Comparison of ENCODE assay signal across 16 cellular contexts in the genomic region with DNA sequence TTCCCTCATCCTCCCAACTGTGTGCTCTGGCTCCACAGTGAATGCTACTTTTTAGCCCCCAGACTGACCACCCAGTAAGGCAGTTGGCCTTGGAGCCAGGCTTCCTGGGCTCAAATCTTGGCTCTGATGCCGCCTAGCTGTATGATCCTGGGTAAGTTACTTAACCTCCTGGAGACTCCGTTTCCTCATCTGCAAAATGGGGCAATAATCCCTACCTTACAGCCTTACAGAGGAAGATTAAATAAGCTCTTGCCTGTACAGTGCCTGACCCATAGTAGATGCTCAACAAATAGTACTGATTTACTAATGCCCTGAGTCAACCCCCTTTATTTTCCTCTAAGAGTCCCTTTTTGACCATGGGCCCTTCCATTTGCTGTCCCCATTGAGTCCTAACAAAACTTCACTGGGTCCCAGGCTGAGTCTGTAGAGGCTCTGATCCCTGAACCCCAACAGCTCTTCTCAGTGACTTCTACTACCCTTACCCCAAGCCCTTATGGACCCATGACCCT. TPM values are rescaled to one million over a fixed set of nuclear protein-coding genes. Genes with fewer than 3 reads are reported as not detected.
DNase-seq lines count a peak whose midpoint lies in the region; ATAC-seq and TF ChIP-seq lines count a peak whose summit lies in the region.
"Had no signal": no experiment of that assay in that cellular context is flagged by ENCODE, and none has a peak within 500 bp of the region (broad histone marks: within the 10 kb centered on the region; RNA-seq: fewer than 3 reads in every experiment).

No MANE protein-coding gene starts in this region.

- no peak overlapping the region for H3K4me3 Mint-ChIP-seq in activated T-helper 17 cell treated with anti-CD3 and anti-CD28 coated beads, Interleukin-2, amount 50 U/mL, for 72 hours
- H3K4me3 Mint-ChIP-seq: activated naive CD8-positive, alpha-beta T cell treated with anti-CD3 and anti-CD28 coated beads, Interleukin-2, amount 10 ng/mL, durations not matched to agents 7 days and 5 days; CD14-positive monocyte; T-helper 1 cell treated with Interleukin-12 subunit alpha and Interleukin-12 subunit beta and Interleukin-4 antibody, amounts not matched to agents 30 μg/mL and 1 μg/mL, for 36 hours had no signal

- DNase-seq in smooth muscle cell (lab: John Stamatoyannopoulos, UW; ENCODE audit: unreplicated experiment) (no peak), nucleus accumbens (lab: John Stamatoyannopoulos, UW) (no peak), sigmoid colon (no peak)
- DNase-seq in activated T-cell treated with anti-CD3 and anti-CD28 coated beads, Interleukin-2, amount 50 U/mL, for 1 hour: no peak
- DNase-seq: activated CD4-positive, alpha-beta T cell treated with anti-CD3 and anti-CD28 coated beads for 48 hours; activated naive CD8-positive, alpha-beta T cell treated with anti-CD3 and anti-CD28 coated beads, Interleukin-2, amount 10 ng/mL, durations not matched to agents 7 days and 5 days; activated T-cell treated with anti-CD3 and anti-CD28 coated beads for 4 hours; cortex of kidney; KG1; stimulated activated CD4-positive, alpha-beta T cell treated with anti-CD3 and anti-CD28 coated beads, Interleukin-2, amount 100 ng/mL, for 24 hours had no signal

- peaks cover 24% of the 10 kb centered on the region for H3F3A ChIP-seq in smooth muscle cell (ENCODE audit: low read depth)

- H3K4me2 ChIP-seq in smooth muscle cell: peak overlapping the region; percentile 80

- TF ChIP-seq CTCF in smooth muscle cell (IDR thresholded peaks at IDR 0.05; ENCODE audit: borderline replicate concordance, insufficient read depth, poor library complexity, severe bottlenecking) (no peak), sigmoid colon (IDR thresholded peaks at IDR 0.05) (no peak)

- H3K9me3 ChIP-seq in HUES48 (ENCODE audit: control insufficient read depth, insufficient read depth, low read length): no peaks in the 10 kb centered on the region
- no peaks in the 10 kb centered on the region for H3K9me3 ChIP-seq in iPS-18a (ENCODE audit: control insufficient read depth, low read depth, low read length)
- H3K9me3 ChIP-seq in smooth muscle cell (replicated peaks; ENCODE audit: low read depth): no peaks in the 10 kb centered on the region
- no peaks in the 10 kb centered on the region for H3K9me3 ChIP-seq in sigmoid colon

- no peak for TF ChIP-seq EP300 in sigmoid colon (IDR thresholded peaks at IDR 0.05)

- H3K4me3 ChIP-seq in HUES48 (ENCODE audit: low read depth, low read length) (peak overlapping the region; percentile 47; the same call in 1 of the 2 replicates), iPS-18a (ENCODE audit: low read length) (peak overlapping the region; percentile 45), smooth muscle cell (no peak overlapping the region), sigmoid colon (no peak overlapping the region)

- no peaks in the 10 kb centered on the region for H3K27me3 Mint-ChIP-seq in activated T-helper 17 cell treated with anti-CD3 and anti-CD28 coated beads, Interleukin-2, amount 50 U/mL, for 72 hours
- H3K27me3 Mint-ChIP-seq: activated naive CD8-positive, alpha-beta T cell treated with anti-CD3 and anti-CD28 coated beads, Interleukin-2, amount 10 ng/mL, durations not matched to agents 7 days and 5 days had no signal

- no peaks in the 10 kb centered on the region for H3K36me3 ChIP-seq in HUES48 (ENCODE audit: control insufficient read depth, insufficient read depth, low read length)
- no peaks in the 10 kb centered on the region for H3K36me3 ChIP-seq in iPS-18a (ENCODE audit: control insufficient read depth, low read depth, low read length)
- H3K36me3 ChIP-seq in smooth muscle cell (ENCODE audit: low read depth): no peaks in the 10 kb centered on the region
- no peaks in the 10 kb centered on the region for H3K36me3 ChIP-seq in sigmoid colon

- TF ChIP-seq POLR2A in sigmoid colon (IDR thresholded peaks at IDR 0.05): no peak

- H3K27ac ChIP-seq in HUES48 (ENCODE audit: low read depth, low read length): peak overlapping the region; percentile 93
- H3K27ac ChIP-seq in iPS-18a (ENCODE audit: low read length): peak overlapping the region; percentile 44
- peak overlapping the region; percentile 71 for H3K27ac ChIP-seq in smooth muscle cell (ENCODE audit: low read depth)
- H3K27ac ChIP-seq in sigmoid colon: peak overlapping the region in 1 of 4 donors; percentile 47

- H3K79me2 ChIP-seq in smooth muscle cell (ENCODE audit: low read depth): peaks cover 6% of the 10 kb centered on the region

- H3K4me1 Mint-ChIP-seq in activated T-helper 17 cell treated with anti-CD3 and anti-CD28 coated beads, Interleukin-2, amount 50 U/mL, for 72 hours: peaks cover 5% of the 10 kb centered on the region
- H3K4me1 Mint-ChIP-seq: activated naive CD8-positive, alpha-beta T cell treated with anti-CD3 and anti-CD28 coated beads, Interleukin-2, amount 10 ng/mL, durations not matched to agents 7 days and 5 days had no signal

- H3K36me3 Mint-ChIP-seq in activated T-helper 17 cell treated with anti-CD3 and anti-CD28 coated beads, Interleukin-2, amount 50 U/mL, for 72 hours (ENCODE audit: low read depth): no peaks in the 10 kb centered on the region
- H3K36me3 Mint-ChIP-seq: activated naive CD8-positive, alpha-beta T cell treated with anti-CD3 and anti-CD28 coated beads, Interleukin-2, amount 10 ng/mL, durations not matched to agents 7 days and 5 days had no signal

- no peaks in the 10 kb centered on the region for H3K27me3 ChIP-seq in HUES48 (ENCODE audit: control insufficient read depth, insufficient read depth, low read length)
- H3K27me3 ChIP-seq in iPS-18a (ENCODE audit: control insufficient read depth, insufficient read depth, low read length): no peaks in the 10 kb centered on the region
- H3K27me3 ChIP-seq in smooth muscle cell (ENCODE audit: low read depth): no peaks in the 10 kb centered on the region
- H3K27me3 ChIP-seq in sigmoid colon: no peaks in the 10 kb centered on the region

- H3K4me1 ChIP-seq in HUES48 (ENCODE audit: control insufficient read depth, insufficient read depth, low read length): peaks cover 42% of the 10 kb centered on the region
- peaks cover 52% of the 10 kb centered on the region for H3K4me1 ChIP-seq in iPS-18a (ENCODE audit: control insufficient read depth, low read depth, low read length)
- peaks cover 53% of the 10 kb centered on the region for H3K4me1 ChIP-seq in smooth muscle cell (ENCODE audit: low read depth)
- peaks cover 0 to 57% (median 42%) of the 10 kb centered on the region in 4 donors for H3K4me1 ChIP-seq in sigmoid colon

- H3K27ac Mint-ChIP-seq in activated T-helper 17 cell treated with anti-CD3 and anti-CD28 coated beads, Interleukin-2, amount 50 U/mL, for 72 hours: peak overlapping the region; percentile 28
- H3K27ac Mint-ChIP-seq: T-helper 1 cell treated with Interleukin-12 subunit alpha and Interleukin-12 subunit beta and Interleukin-4 antibody, amounts not matched to agents 30 μg/mL and 1 μg/mL, for 36 hours had no signal

- 0 out of 2 replicates have a peak overlapping the region, but pooled peaks have one; percentile 58 for H3K9ac ChIP-seq in HUES48 (ENCODE audit: low read depth, low read length)
- no peak overlapping the region for H3K9ac ChIP-seq in iPS-18a (ENCODE audit: low read length)
- H3K9ac ChIP-seq in smooth muscle cell (ENCODE audit: low read depth): no peak overlapping the region

- H3K9me3 Mint-ChIP-seq in activated T-helper 17 cell treated with anti-CD3 and anti-CD28 coated beads, Interleukin-2, amount 50 U/mL, for 72 hours: no peaks in the 10 kb centered on the region
- H3K9me3 Mint-ChIP-seq: activated naive CD8-positive, alpha-beta T cell treated with anti-CD3 and anti-CD28 coated beads, Interleukin-2, amount 10 ng/mL, durations not matched to agents 7 days and 5 days; T-helper 1 cell treated with Interleukin-12 subunit alpha and Interleukin-12 subunit beta and Interleukin-4 antibody, amounts not matched to agents 30 μg/mL and 1 μg/mL, for 36 hours had no signal

- intact Hi-C loops in sigmoid colon (cut with DNase I): no loop called here

- H2AFZ ChIP-seq in smooth muscle cell (ENCODE audit: low read depth): no peak overlapping the region

- H4K20me1 ChIP-seq in smooth muscle cell (ENCODE audit: low read depth): peaks cover 3% of the 10 kb centered on the region

- no peak for ATAC-seq in activated T-helper 17 cell treated with anti-CD3 and anti-CD28 coated beads, Interleukin-2, amount 50 U/mL, for 72 hours (replicated peaks)
- ATAC-seq in GM18517 (IDR thresholded peaks at IDR 0.05; ENCODE audit: unreplicated experiment): no peak

- WGBS in smooth muscle cell (ENCODE audit: low lambda C conversion rate): 91% methylated on average over 2 of the region's 2 CpGs
- WGBS in sigmoid colon, 2 donors: 93 to 95% methylated on average over 2 of the region's 2 CpGs

RNA-seq across cellular contexts. Expression of a gene that starts 31.2 kb away (rescaled TPM):
- total RNA-seq in activated T-helper 17 cell treated with anti-CD3 and anti-CD28 coated beads, Interleukin-2, amount 50 U/mL, for 72 hours: 10 to 100 TPM in 1 of 2 donors, 1 to 10 TPM in 1; 8.7 to 11.6 TPM
- total RNA-seq in smooth muscle cell (3.5 and 5.3 TPM in 2 replicates), sigmoid colon (10 to 100 TPM in 1 of 4 donors, 1 to 10 TPM in 3; 4.1 to 14.1 (median 5.8) TPM)
- polyA plus RNA-seq in smooth muscle cell (31.9 and 35.9 TPM in 2 replicates), sigmoid colon (10 to 100 TPM; 12.7 to 19.5 (median 15.6) TPM)

Comparison
In these comparisons a context has a peak if more than half of its experiments do, and no peak if none do; other contexts are left out.
1. H3K4me3 ChIP-seq: peak in HUES48 (single experiment) and iPS-18a (single experiment); none in smooth muscle cell (single experiment) and sigmoid colon (0 of 4).